Comparison of ENCODE assay signal across 12 cellular contexts in the genomic region with DNA sequence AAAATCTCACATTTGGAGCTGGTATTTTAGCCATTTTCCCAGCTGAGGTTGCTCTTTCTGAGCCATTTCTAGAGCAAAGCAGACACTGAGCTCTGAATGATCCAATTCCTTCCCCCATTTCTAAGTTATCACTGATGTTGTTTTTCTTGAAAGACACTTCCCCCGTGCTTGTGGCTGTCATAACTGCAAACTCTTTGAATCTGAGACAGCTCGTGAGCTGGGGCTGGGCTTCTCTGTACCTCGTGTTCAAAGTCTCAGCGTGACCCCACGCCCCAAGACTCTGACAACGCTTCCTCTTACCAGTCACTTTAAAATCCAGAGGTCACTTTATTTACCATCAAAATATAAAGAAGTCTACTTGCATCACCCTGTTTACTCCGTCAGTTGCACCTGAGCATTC. TPM values are rescaled to one million over a fixed set of nuclear protein-coding genes. Genes with fewer than 3 reads are reported as not detected.
DNase-seq lines count a peak whose midpoint lies in the region; ATAC-seq and TF ChIP-seq lines count a peak whose summit lies in the region.
"Had no signal": no experiment of that assay in that cellular context is flagged by ENCODE, and none has a peak within 500 bp of the region (broad histone marks: within the 10 kb centered on the region; RNA-seq: fewer than 3 reads in every experiment).

No MANE protein-coding gene starts in this region.

- peak; percentile 81 to 87 for ATAC-seq in CD4-positive, CD25-positive, alpha-beta regulatory T cell (ENCODE audit: low read depth in 2 of 2)
- ATAC-seq in activated naive CD4-positive, alpha-beta T cell treated with anti-CD3 and anti-CD28 coated beads, Interleukin-2, amount 50 U/mL, for 72 hours, result peak; percentile 30 to 52
- ATAC-seq in gastrocnemius medialis, result no peak
- no peak for ATAC-seq in GM18867 (IDR thresholded peaks at IDR 0.05; ENCODE audit: unreplicated experiment)
- ATAC-seq: HCT116, SK-N-SH treated with all-trans-retinoic acid at 6 μM for 48 hours had no signal

- peak overlapping the region; percentile 82 for H3K4me3 ChIP-seq in CD4-positive, CD25-positive, alpha-beta regulatory T cell (ENCODE audit: low read depth, low read length)
- H3K4me3 ChIP-seq in gastrocnemius medialis, result no peak overlapping the region
- H3K4me3 ChIP-seq: adrenal gland, thoracic aorta had no signal

- H3K4me1 Mint-ChIP-seq in CD4-positive, CD25-positive, alpha-beta regulatory T cell, result peaks cover 33 to 98% (median 88%) of the 10 kb centered on the region in 4 donors

- H3K4me3 Mint-ChIP-seq in CD4-positive, CD25-positive, alpha-beta regulatory T cell, result peak overlapping the region; percentile 57 to 85 (median 77)

- H3K27ac Mint-ChIP-seq in CD4-positive, CD25-positive, alpha-beta regulatory T cell, result peak overlapping the region; percentile 93 to 100 (median 96)
- H3K27ac Mint-ChIP-seq in activated naive CD4-positive, alpha-beta T cell treated with anti-CD3 and anti-CD28 coated beads, Interleukin-2, amount 50 U/mL, for 72 hours, result peak overlapping the region; percentile 67 to 79

- DNase-seq in CD4-positive, CD25-positive, alpha-beta regulatory T cell, result peak; percentile 58 to 96 (median 86)
- DNase-seq in activated CD4-positive, alpha-beta T cell treated with anti-CD3 and anti-CD28 coated beads for 1 hour, result peak; percentile 41
- DNase-seq in activated naive CD4-positive, alpha-beta T cell treated with anti-CD3 and anti-CD28 coated beads, Interleukin-2, amount 50 U/mL, for 72 hours (ENCODE audit: low spot score in 2 of 2), result no peak
- DNase-seq in gastrocnemius medialis (no peak), GM19240 (ENCODE audit: insufficient read length, low spot score) (no peak), NCI-H1436 treated with DMSO at 0.1 percent for 48 hours (lab: John Stamatoyannopoulos, UW) (no peak), GM13976 (ENCODE audit: low spot score) (no peak)

- H3K27ac ChIP-seq in CD4-positive, CD25-positive, alpha-beta regulatory T cell (ENCODE audit: insufficient read depth, low read length, poor library complexity, severe bottlenecking), result peak overlapping the region; percentile 91
- H3K27ac ChIP-seq in gastrocnemius medialis, result peak overlapping the region; percentile 76 to 88 (median 84)
- H3K27ac ChIP-seq: thoracic aorta had no signal

- H3K36me3 Mint-ChIP-seq in CD4-positive, CD25-positive, alpha-beta regulatory T cell, result peaks cover 6% of the 10 kb centered on the region
- peaks cover 7 to 37% of the 10 kb centered on the region in 2 donors for H3K36me3 Mint-ChIP-seq in activated naive CD4-positive, alpha-beta T cell treated with anti-CD3 and anti-CD28 coated beads, Interleukin-2, amount 50 U/mL, for 72 hours

- no peaks in the 10 kb centered on the region for H3K9me3 ChIP-seq in CD4-positive, CD25-positive, alpha-beta regulatory T cell (ENCODE audit: control insufficient read depth in 2 of 2, low read length in 2 of 2)
- H3K9me3 ChIP-seq in gastrocnemius medialis, result no peaks in the 10 kb centered on the region
- H3K9me3 ChIP-seq: adrenal gland, thoracic aorta had no signal

- intact Hi-C loops in gastrocnemius medialis (cut with DNase I; ENCODE audit: low total_unique reads), result loop anchor here (5.0 to 10.0 kb wide), 4 partner anchors 134 to 1293 kb away; a partner anchor contains a TSS

- no peaks in the 10 kb centered on the region for H3K27me3 ChIP-seq in CD4-positive, CD25-positive, alpha-beta regulatory T cell (ENCODE audit: control insufficient read depth, insufficient read depth, low read length)
- H3K27me3 ChIP-seq in gastrocnemius medialis, result no peaks in the 10 kb centered on the region
- H3K27me3 ChIP-seq: adrenal gland had no signal

- H3K27me3 Mint-ChIP-seq in CD4-positive, CD25-positive, alpha-beta regulatory T cell, result no peaks in the 10 kb centered on the region

- in situ Hi-C loops in gastrocnemius medialis (cut with MboI; ENCODE audit: low sequenced_read_pairs in 4 of 4) (no loop called here), GM13976 (cut with MboI; ENCODE audit: low sequenced_read_pairs, unreplicated experiment) (no loop called here)

- TF ChIP-seq CTCF in gastrocnemius medialis (IDR thresholded peaks at IDR 0.05 in 4 of 5, conservative IDR thresholded peaks at IDR 0.05 in 1 of 5), result no peak
- TF ChIP-seq CTCF in GM13976 (IDR thresholded peaks at IDR 0.05; ENCODE audit: borderline replicate concordance, control extremely low read depth, extremely low read depth, insufficient read depth, missing control alignments), result no peak

- peaks cover 0 to 1% (median 0%) of the 10 kb centered on the region in 7 donors for H3K9me3 Mint-ChIP-seq in CD4-positive, CD25-positive, alpha-beta regulatory T cell
- H3K9me3 Mint-ChIP-seq in activated naive CD4-positive, alpha-beta T cell treated with anti-CD3 and anti-CD28 coated beads, Interleukin-2, amount 50 U/mL, for 72 hours, result peaks cover 0 to 6% of the 10 kb centered on the region in 2 donors

- peaks cover 99% of the 10 kb centered on the region for H3K4me1 ChIP-seq in CD4-positive, CD25-positive, alpha-beta regulatory T cell (ENCODE audit: control insufficient read depth, insufficient read depth, low read length, poor library complexity, severe bottlenecking)
- H3K4me1 ChIP-seq in gastrocnemius medialis, result peaks cover 23 to 27% of the 10 kb centered on the region in 2 donors
- H3K4me1 ChIP-seq: adrenal gland had no signal

- TF ChIP-seq POLR2A in gastrocnemius medialis (IDR thresholded peaks at IDR 0.05), result no peak

- H3K36me3 ChIP-seq in CD4-positive, CD25-positive, alpha-beta regulatory T cell (ENCODE audit: control insufficient read depth, insufficient read depth, low read length), result no peaks in the 10 kb centered on the region
- H3K36me3 ChIP-seq in gastrocnemius medialis, result no peaks in the 10 kb centered on the region
- H3K36me3 ChIP-seq: adrenal gland had no signal

RNA-seq across cellular contexts. Expression of a gene that starts 35.1 kb away (rescaled TPM):
- total RNA-seq in CD4-positive, CD25-positive, alpha-beta regulatory T cell, result not detected
- polyA plus RNA-seq in CD4-positive, CD25-positive, alpha-beta regulatory T cell, result under 1 TPM in 1 of 4 donors, not detected in 3; 0.49 TPM
- total RNA-seq in activated naive CD4-positive, alpha-beta T cell treated with anti-CD3 and anti-CD28 coated beads, Interleukin-2, amount 50 U/mL, for 72 hours, result not detected
- not detected for total RNA-seq in gastrocnemius medialis
- total RNA-seq: adrenal gland, thoracic aorta had no signal
- polyA plus RNA-seq: adrenal gland had no signal

Comparison
In these comparisons a context has a peak if more than half of its experiments do, and no peak if none do; other contexts are left out.
1. ATAC-seq: peak in CD4-positive, CD25-positive, alpha-beta regulatory T cell (2 of 2) and activated naive CD4-positive, alpha-beta T cell treated with anti-CD3 and anti-CD28 coated beads, Interleukin-2, amount 50 U/mL, for 72 hours (2 of 2); none in gastrocnemius medialis (0 of 2) and GM18867 (single experiment).
2. DNase-seq: peak in CD4-positive, CD25-positive, alpha-beta regulatory T cell (3 of 3) and activated CD4-positive, alpha-beta T cell treated with anti-CD3 and anti-CD28 coated beads for 1 hour (single experiment); none in activated naive CD4-positive, alpha-beta T cell treated with anti-CD3 and anti-CD28 coated beads, Interleukin-2, amount 50 U/mL, for 72 hours (0 of 2), gastrocnemius medialis (0 of 2), GM19240 (single experiment), NCI-H1436 treated with DMSO at 0.1 percent for 48 hours (single experiment) and GM13976 (single experiment).